25 cellular contexts compared by ENCODE assay signal in genomic region chr15:22874256-22874655, GRCh38.
"Had no signal": no experiment of that assay in that cellular context is flagged by ENCODE, and none has a peak within 500 bp of the region (broad histone marks: within the 10 kb centered on the region; RNA-seq: fewer than 3 reads in every experiment).

No MANE protein-coding gene starts in this region.

- H3K4me3 Mint-ChIP-seq: naive thymus-derived CD8-positive, alpha-beta T cell; nephron; neural crest cell; stimulated activated effector memory CD8-positive, alpha-beta T cell treated with anti-CD3 and anti-CD28 coated beads, Interleukin-12 subunit alpha, Interleukin-12 subunit beta, amount 100 ng/mL, for 72 hours; stimulated activated naive CD8-positive, alpha-beta T cell treated with anti-CD3 and anti-CD28 coated beads, Interleukin-15, Interleukin-2, amounts not matched to agents 100 ng/mL and 50 ng/mL, for 24 hours; type B pancreatic cell had no signal

- H3K9me3 ChIP-seq: left lung, lower lobe of right lung, neutrophil, ovary, right atrium auricular region, right lobe of liver, suprapubic skin, thoracic aorta, tibial artery, uterus had no signal

- H3K9me3 Mint-ChIP-seq: neural crest cell; stimulated activated effector memory CD8-positive, alpha-beta T cell treated with anti-CD3 and anti-CD28 coated beads, Interleukin-12 subunit alpha, Interleukin-12 subunit beta, amount 100 ng/mL, for 72 hours; stimulated activated naive CD8-positive, alpha-beta T cell treated with anti-CD3 and anti-CD28 coated beads, Interleukin-15, Interleukin-2, amounts not matched to agents 100 ng/mL and 50 ng/mL, for 24 hours; type B pancreatic cell had no signal

- DNase-seq: hippocampal formation; left colon; left lung; lower lobe of right lung; mammary epithelial cell; mesenchymal stem cell; naive thymus-derived CD8-positive, alpha-beta T cell; occipital lobe; ovary; right lobe of liver; stimulated activated CD4-positive, alpha-beta T cell treated with anti-CD3 and anti-CD28 coated beads, Interleukin-4, amount 100 ng/mL, for 24 hours; stimulated activated naive CD4-positive, alpha-beta T cell; tibial artery; uterus had no signal

- H3K27me3 ChIP-seq: left lung, neutrophil, ovary, right atrium auricular region, right lobe of liver, suprapubic skin, tibial artery, uterus had no signal

- ATAC-seq: left colon; left lung; lower lobe of right lung; naive thymus-derived CD8-positive, alpha-beta T cell; right lobe of liver; stimulated activated effector memory CD8-positive, alpha-beta T cell treated with anti-CD3 and anti-CD28 coated beads, Interleukin-12 subunit alpha, Interleukin-12 subunit beta, amount 100 ng/mL, for 72 hours had no signal

- H3K27ac Mint-ChIP-seq: naive thymus-derived CD8-positive, alpha-beta T cell; nephron; progenitor cell of endocrine pancreas; stimulated activated effector memory CD8-positive, alpha-beta T cell treated with anti-CD3 and anti-CD28 coated beads, Interleukin-12 subunit alpha, Interleukin-12 subunit beta, amount 100 ng/mL, for 72 hours; stimulated activated naive CD8-positive, alpha-beta T cell treated with anti-CD3 and anti-CD28 coated beads, Interleukin-15, Interleukin-2, amounts not matched to agents 100 ng/mL and 50 ng/mL, for 24 hours; type B pancreatic cell had no signal

- H3K36me3 ChIP-seq: ovary, uterus had no signal

- H3K27me3 Mint-ChIP-seq: progenitor cell of endocrine pancreas; stimulated activated naive CD8-positive, alpha-beta T cell treated with anti-CD3 and anti-CD28 coated beads, Interleukin-15, Interleukin-2, amounts not matched to agents 100 ng/mL and 50 ng/mL, for 24 hours; type B pancreatic cell had no signal

- H3K4me1 ChIP-seq: left lung, lower lobe of right lung, right atrium auricular region, right lobe of liver, suprapubic skin, tibial artery, uterus had no signal

- H3K4me3 ChIP-seq: left lung, lower lobe of right lung, ovary, right atrium auricular region, right lobe of liver, skin epidermis, suprapubic skin, thoracic aorta, tibial artery, uterus had no signal

- H3K27ac ChIP-seq: left lung, lower lobe of right lung, neutrophil, ovary, right atrium auricular region, right lobe of liver, skin epidermis, suprapubic skin, thoracic aorta, tibial artery, uterus had no signal
